In the genomic region with DNA sequence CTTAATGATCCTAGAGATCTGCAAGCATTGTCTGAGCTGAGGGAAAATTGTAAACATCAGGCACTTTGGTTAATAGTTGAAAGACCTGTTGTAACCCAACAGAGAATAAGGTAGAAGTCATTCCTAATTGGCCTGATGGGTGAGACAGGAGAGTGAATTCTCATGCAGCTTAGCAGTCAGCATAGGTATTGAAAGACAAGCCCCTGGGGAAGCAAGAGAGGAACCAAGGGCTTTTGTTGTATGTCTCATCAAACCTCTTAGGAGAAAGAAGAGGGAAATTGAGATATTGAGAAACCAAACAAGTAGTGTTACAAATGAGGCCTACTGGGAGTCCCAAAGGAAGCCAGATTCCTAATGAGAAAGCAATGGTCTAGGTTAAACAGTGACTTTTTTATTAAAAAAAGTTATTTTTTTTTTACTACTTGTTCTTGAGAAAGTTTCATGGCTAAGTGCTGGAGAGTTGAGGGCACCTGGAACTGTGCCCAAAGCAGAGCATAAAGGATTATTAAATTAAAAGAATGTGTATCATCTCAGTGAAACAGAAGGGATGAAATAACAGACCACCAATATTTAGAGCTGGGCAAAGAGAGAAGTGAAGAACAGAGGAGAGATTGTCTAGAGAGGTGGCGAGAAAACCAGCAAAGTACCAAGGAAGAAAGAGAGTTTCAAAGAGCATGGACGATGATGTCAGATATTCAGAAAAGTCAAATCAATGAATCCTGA, we compare ENCODE assay signal across 1 cellular context.
TF ChIP-seq lines count a peak whose summit lies in the region.

No MANE protein-coding gene starts in this region.

TF ChIP-seq in GM23338, 12 proteins besides CTCF, POLR2A, EP300 and RAD21:
- TF ChIP-seq, protein P1, sequence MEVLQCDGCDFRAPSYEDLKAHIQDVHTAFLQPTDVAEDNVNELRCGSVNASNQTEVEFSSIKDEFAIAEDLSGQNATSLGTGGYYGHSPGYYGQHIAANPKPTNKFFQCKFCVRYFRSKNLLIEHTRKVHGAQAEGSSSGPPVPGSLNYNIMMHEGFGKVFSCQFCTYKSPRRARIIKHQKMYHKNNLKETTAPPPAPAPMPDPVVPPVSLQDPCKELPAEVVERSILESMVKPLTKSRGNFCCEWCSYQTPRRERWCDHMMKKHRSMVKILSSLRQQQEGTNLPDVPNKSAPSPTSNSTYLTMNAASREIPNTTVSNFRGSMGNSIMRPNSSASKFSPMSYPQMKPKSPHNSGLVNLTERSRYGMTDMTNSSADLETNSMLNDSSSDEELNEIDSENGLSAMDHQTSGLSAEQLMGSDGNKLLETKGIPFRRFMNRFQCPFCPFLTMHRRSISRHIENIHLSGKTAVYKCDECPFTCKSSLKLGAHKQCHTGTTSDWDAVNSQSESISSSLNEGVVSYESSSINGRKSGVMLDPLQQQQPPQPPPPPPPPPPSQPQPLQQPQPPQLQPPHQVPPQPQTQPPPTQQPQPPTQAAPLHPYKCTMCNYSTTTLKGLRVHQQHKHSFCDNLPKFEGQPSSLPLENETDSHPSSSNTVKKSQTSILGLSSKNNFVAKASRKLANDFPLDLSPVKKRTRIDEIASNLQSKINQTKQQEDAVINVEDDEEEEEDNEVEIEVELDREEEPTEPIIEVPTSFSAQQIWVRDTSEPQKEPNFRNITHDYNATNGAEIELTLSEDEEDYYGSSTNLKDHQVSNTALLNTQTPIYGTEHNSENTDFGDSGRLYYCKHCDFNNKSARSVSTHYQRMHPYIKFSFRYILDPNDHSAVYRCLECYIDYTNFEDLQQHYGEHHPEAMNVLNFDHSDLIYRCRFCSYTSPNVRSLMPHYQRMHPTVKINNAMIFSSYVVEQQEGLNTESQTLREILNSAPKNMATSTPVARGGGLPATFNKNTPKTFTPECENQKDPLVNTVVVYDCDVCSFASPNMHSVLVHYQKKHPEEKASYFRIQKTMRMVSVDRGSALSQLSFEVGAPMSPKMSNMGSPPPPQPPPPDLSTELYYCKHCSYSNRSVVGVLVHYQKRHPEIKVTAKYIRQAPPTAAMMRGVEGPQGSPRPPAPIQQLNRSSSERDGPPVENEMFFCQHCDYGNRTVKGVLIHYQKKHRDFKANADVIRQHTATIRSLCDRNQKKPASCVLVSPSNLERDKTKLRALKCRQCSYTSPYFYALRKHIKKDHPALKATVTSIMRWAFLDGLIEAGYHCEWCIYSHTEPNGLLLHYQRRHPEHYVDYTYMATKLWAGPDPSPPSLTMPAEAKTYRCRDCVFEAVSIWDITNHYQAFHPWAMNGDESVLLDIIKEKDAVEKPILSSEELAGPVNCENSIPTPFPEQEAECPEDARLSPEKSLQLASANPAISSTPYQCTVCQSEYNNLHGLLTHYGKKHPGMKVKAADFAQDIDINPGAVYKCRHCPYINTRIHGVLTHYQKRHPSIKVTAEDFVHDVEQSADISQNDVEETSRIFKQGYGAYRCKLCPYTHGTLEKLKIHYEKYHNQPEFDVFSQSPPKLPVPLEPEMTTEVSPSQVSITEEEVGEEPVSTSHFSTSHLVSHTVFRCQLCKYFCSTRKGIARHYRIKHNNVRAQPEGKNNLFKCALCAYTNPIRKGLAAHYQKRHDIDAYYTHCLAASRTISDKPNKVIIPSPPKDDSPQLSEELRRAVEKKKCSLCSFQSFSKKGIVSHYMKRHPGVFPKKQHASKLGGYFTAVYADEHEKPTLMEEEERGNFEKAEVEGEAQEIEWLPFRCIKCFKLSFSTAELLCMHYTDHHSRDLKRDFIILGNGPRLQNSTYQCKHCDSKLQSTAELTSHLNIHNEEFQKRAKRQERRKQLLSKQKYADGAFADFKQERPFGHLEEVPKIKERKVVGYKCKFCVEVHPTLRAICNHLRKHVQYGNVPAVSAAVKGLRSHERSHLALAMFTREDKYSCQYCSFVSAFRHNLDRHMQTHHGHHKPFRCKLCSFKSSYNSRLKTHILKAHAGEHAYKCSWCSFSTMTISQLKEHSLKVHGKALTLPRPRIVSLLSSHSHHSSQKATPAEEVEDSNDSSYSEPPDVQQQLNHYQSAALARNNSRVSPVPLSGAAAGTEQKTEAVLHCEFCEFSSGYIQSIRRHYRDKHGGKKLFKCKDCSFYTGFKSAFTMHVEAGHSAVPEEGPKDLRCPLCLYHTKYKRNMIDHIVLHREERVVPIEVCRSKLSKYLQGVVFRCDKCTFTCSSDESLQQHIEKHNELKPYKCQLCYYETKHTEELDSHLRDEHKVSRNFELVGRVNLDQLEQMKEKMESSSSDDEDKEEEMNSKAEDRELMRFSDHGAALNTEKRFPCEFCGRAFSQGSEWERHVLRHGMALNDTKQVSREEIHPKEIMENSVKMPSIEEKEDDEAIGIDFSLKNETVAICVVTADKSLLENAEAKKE (CRISPR knock-in tag; IDR thresholded peaks at IDR 0.05): peak; percentile 99
- TF ChIP-seq, protein P2, sequence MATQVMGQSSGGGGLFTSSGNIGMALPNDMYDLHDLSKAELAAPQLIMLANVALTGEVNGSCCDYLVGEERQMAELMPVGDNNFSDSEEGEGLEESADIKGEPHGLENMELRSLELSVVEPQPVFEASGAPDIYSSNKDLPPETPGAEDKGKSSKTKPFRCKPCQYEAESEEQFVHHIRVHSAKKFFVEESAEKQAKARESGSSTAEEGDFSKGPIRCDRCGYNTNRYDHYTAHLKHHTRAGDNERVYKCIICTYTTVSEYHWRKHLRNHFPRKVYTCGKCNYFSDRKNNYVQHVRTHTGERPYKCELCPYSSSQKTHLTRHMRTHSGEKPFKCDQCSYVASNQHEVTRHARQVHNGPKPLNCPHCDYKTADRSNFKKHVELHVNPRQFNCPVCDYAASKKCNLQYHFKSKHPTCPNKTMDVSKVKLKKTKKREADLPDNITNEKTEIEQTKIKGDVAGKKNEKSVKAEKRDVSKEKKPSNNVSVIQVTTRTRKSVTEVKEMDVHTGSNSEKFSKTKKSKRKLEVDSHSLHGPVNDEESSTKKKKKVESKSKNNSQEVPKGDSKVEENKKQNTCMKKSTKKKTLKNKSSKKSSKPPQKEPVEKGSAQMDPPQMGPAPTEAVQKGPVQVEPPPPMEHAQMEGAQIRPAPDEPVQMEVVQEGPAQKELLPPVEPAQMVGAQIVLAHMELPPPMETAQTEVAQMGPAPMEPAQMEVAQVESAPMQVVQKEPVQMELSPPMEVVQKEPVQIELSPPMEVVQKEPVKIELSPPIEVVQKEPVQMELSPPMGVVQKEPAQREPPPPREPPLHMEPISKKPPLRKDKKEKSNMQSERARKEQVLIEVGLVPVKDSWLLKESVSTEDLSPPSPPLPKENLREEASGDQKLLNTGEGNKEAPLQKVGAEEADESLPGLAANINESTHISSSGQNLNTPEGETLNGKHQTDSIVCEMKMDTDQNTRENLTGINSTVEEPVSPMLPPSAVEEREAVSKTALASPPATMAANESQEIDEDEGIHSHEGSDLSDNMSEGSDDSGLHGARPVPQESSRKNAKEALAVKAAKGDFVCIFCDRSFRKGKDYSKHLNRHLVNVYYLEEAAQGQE (IDR thresholded peaks at IDR 0.05; ENCODE audit: unreplicated experiment): no peak
- no peak for TF ChIP-seq CREB1 (CRISPR knock-in tag; IDR thresholded peaks at IDR 0.05; ENCODE audit: low read depth)
- TF ChIP-seq ZNF331 (CRISPR knock-in tag; IDR thresholded peaks at IDR 0.05; ENCODE audit: low read depth): no peak
- TF ChIP-seq EZH2 (IDR thresholded peaks at IDR 0.05; ENCODE audit: low read depth, unreplicated experiment): no peak
- no peak for TF ChIP-seq JUNB (IDR thresholded peaks at IDR 0.05; ENCODE audit: unreplicated experiment)
